Comparison of ENCODE assay signal across 14 cellular contexts in genomic region chr12:11829764-11830194, GRCh38.
DNase-seq lines count a peak whose midpoint lies in the region; ATAC-seq, FAIRE-seq and TF ChIP-seq lines count a peak whose summit lies in the region.
"Had no signal": no experiment of that assay in that cellular context is flagged by ENCODE, and none has a peak within 500 bp of the region (broad histone marks: within the 10 kb centered on the region; RNA-seq: fewer than 3 reads in every experiment).

No MANE protein-coding gene starts in this region.

- ATAC-seq in GM12878 (peak; percentile 3), HG03095 (IDR thresholded peaks at IDR 0.05; ENCODE audit: unreplicated experiment) (no peak), GM18867 (IDR thresholded peaks at IDR 0.05; ENCODE audit: unreplicated experiment) (no peak)

- intact Hi-C loops in GM12878 (cut with micrococcal nuclease; ENCODE audit: unreplicated experiment) (no loop called here), spleen (cut with DNase I; ENCODE audit: low total_unique reads) (no loop called here)

- H3K27me3 ChIP-seq in GM12878 (replicated peaks in 1 of 2; ENCODE audit: control insufficient read depth in 2 of 2, insufficient read depth in 2 of 2, low read length in 1 of 2) (no peaks in the 10 kb centered on the region), hepatocyte (no peaks in the 10 kb centered on the region), spleen (replicated peaks in 1 of 7) (no peaks in the 10 kb centered on the region)

- no peaks in the 10 kb centered on the region for H3K9me2 ChIP-seq in hepatocyte (replicated peaks; ENCODE audit: insufficient read depth)

- CTCF ChIA-PET in GM12878 (lab: Yijun Ruan, JAX) = interaction anchor here (0.8 to 5.4 kb wide), 6 partner anchors 10 to 261 kb away, joined by 3 to 35 read pairs (median 4); no protein-coding TSS in a partner anchor

- H3K27ac ChIP-seq in GM12878 (ENCODE audit: control insufficient read depth, insufficient read depth) = peak overlapping the region; percentile 86
- peak overlapping the region; percentile 12 for H3K27ac ChIP-seq in hepatocyte
- H3K27ac ChIP-seq in spleen = peak overlapping the region in 7 of 8 donors; percentile 6 to 80 (median 68)

- H3K79me2 ChIP-seq in GM12878 (ENCODE audit: control insufficient read depth, insufficient read depth, low read length) = peaks cover 67% of the 10 kb centered on the region
- no peaks in the 10 kb centered on the region for H3K79me2 ChIP-seq in hepatocyte

- H4K20me1 ChIP-seq in GM12878 (ENCODE audit: control insufficient read depth, insufficient read depth) = no peaks in the 10 kb centered on the region
- no peaks in the 10 kb centered on the region for H4K20me1 ChIP-seq in hepatocyte (ENCODE audit: insufficient read depth, poor library complexity, severe bottlenecking)

- POLR2A ChIA-PET in GM12878 (lab: Charles Lee) = interaction anchor here (0.8 to 1.7 kb wide), 11 partner anchors 10 to 250 kb away, joined by 3 to 10 read pairs (median 4); no protein-coding TSS in a partner anchor

- TF ChIP-seq POLR2A in GM12878 (IDR thresholded peaks at IDR 0.05; ENCODE audit: low read depth, low read length) = no peak
- no peak for TF ChIP-seq POLR2A in spleen (IDR thresholded peaks at IDR 0.05)

- peak; percentile 52 for FAIRE-seq in GM19239 (lab: Jason Lieb, UNC)
- no peak for FAIRE-seq in GM12878 (lab: Jason Lieb, UNC)

- WGBS in GM12878 (ENCODE audit: insufficient coverage, insufficient replicate concordance, low lambda C conversion rate, missing lambda C conversion rate) = 87% methylated on average over 4 of the region's 4 CpGs
- WGBS in hepatocyte (ENCODE audit: low lambda C conversion rate, missing lambda C conversion rate) = 35% methylated on average over 4 of the region's 4 CpGs
- 56 to 74% (median 62%) methylated on average over 4 of the region's 4 CpGs for WGBS in spleen, 5 donors

- H3K4me3 ChIP-seq in GM12878 = no peak overlapping the region
- H3K4me3 ChIP-seq in hepatocyte = no peak overlapping the region
- no peak overlapping the region for H3K4me3 ChIP-seq in spleen

- no peak overlapping the region; the same call in 1 of the 2 replicates for H3K4me2 ChIP-seq in GM12878 (ENCODE audit: control insufficient read depth, insufficient read depth)
- peak overlapping the region; percentile 12 for H3K4me2 ChIP-seq in hepatocyte

- TF ChIP-seq EP300 in GM12878 (IDR thresholded peaks at IDR 0.05; ENCODE audit: borderline replicate concordance in 1 of 2, control insufficient read depth in 1 of 2, low read depth in 2 of 2, low read length in 2 of 2) = no peak

- DNase-seq in GM19239 (ENCODE audit: insufficient read length, low spot score) (no peak), GM12878 (ENCODE audit: low read depth, low spot score) (no peak), hepatocyte (ENCODE audit: low spot score) (no peak), spleen (no peak), NCI-H774 (lab: John Stamatoyannopoulos, UW) (no peak), NCI-H2171 (lab: John Stamatoyannopoulos, UW) (no peak)
- DNase-seq: activated CD4-positive, alpha-beta T cell treated with anti-CD3 and anti-CD28 coated beads for 48 hours; activated naive CD4-positive, alpha-beta T cell treated with Interleukin-2 at 50 U/mL for 16 hours; NCI-H1417; stimulated activated CD4-positive, alpha-beta T cell treated with anti-CD3 and anti-CD28 coated beads, Interleukin-2, amount 100 ng/mL, for 48 hours; stimulated activated CD8-positive, alpha-beta memory T cell treated with anti-CD3 and anti-CD28 coated beads, Interleukin-4, amount 100 ng/mL, for 48 hours; T1000 had no signal

- TF ChIP-seq CTCF in GM12878 (IDR thresholded peaks at IDR 0.05 in 2 of 3, conservative IDR thresholded peaks at IDR 0.05 in 1 of 3; ENCODE audit: control insufficient read depth in 2 of 3, extremely low read depth in 1 of 3, insufficient read depth in 1 of 3, low read depth in 3 of 3, low read length in 3 of 3) (no peak), hepatocyte (IDR thresholded peaks at IDR 0.05; ENCODE audit: poor library complexity) (no peak), spleen (IDR thresholded peaks at IDR 0.05 in 8 of 11, conservative IDR thresholded peaks at IDR 0.05 in 3 of 11) (no peak)

- peak overlapping the region; percentile 33 for H3K9ac ChIP-seq in GM12878 (ENCODE audit: control insufficient read depth, insufficient read depth, low read length)

- SMC1A ChIA-PET in GM12878 (lab: Charles Lee; ENCODE audit: uncharacterized antibody, unreplicated experiment) = interaction anchor here (0.8 to 9.8 kb wide), 21 partner anchors 9 to 249 kb away, joined by 3 to 140 read pairs (median 8); no protein-coding TSS in a partner anchor

- H3K36me3 ChIP-seq in GM12878 (ENCODE audit: control insufficient read depth in 2 of 2, insufficient read depth in 2 of 2, low read length in 1 of 2) (peaks cover 14 to 19% of the 10 kb centered on the region in 2 experiments), hepatocyte (replicated peaks; ENCODE audit: insufficient read depth, low read depth) (no peaks in the 10 kb centered on the region), spleen (peaks cover 0 to 36% (median 3%) of the 10 kb centered on the region in 6 donors)

- H3K4me1 ChIP-seq in GM12878 (ENCODE audit: control insufficient read depth, insufficient read depth, low read length) (peaks cover 63% of the 10 kb centered on the region), hepatocyte (ENCODE audit: insufficient read depth) (peaks cover 26% of the 10 kb centered on the region), spleen (peaks cover 38 to 100% (median 76%) of the 10 kb centered on the region in 6 donors)

- BruUV-seq in GM12878 (replicated peaks; lab: Mats Ljungman, UMichigan) = no TSS peak

- H2AFZ ChIP-seq in GM12878 (ENCODE audit: control insufficient read depth, low read depth, low read length) (no peak overlapping the region), hepatocyte (no peak overlapping the region)

- RAD21 ChIA-PET in GM12878 (lab: Charles Lee; ENCODE audit: unreplicated experiment) = interaction anchor here (0.8 to 9.5 kb wide), 20 partner anchors 17 to 250 kb away, joined by 3 to 86 read pairs (median 4); partner anchors contain the start of genes BCL2L14 and ETV6

- in situ Hi-C loops in GM12878 (cut with MboI) = loop anchor here (5.0 kb wide), 1 partner anchor 177 kb away; no protein-coding TSS in a partner anchor

- H3K9me3 ChIP-seq in GM12878 (replicated peaks; ENCODE audit: control insufficient read depth, insufficient read depth, low read length) (no peaks in the 10 kb centered on the region; the same call in 2 of the 3 replicates), hepatocyte (ENCODE audit: low read depth) (no peaks in the 10 kb centered on the region), spleen (no peaks in the 10 kb centered on the region)

- no peak for TF ChIP-seq RAD21 in GM12878 (IDR thresholded peaks at IDR 0.05; ENCODE audit: insufficient read depth, low read depth, low read length)

TF ChIP-seq in GM12878, 131 proteins besides CTCF, POLR2A, EP300 and RAD21:
- TF ChIP-seq SIX5 (IDR thresholded peaks at IDR 0.05; ENCODE audit: low read depth, low read length, severe bottlenecking) = no peak
- 0 out of 2 replicates have a peak, but pooled peaks have one; percentile 4 for TF ChIP-seq NR2C1 (IDR thresholded peaks at IDR 0.05)

Comparison
In these comparisons a context has a peak if more than half of its experiments do, and no peak if none do; other contexts are left out.
1. H3K27ac ChIP-seq: peak in every context shown above with its lines; median percentile 86 in GM12878; 68 in spleen; 12 in hepatocyte.